Comparison of ENCODE assay signal across 15 cellular contexts in the genomic region with DNA sequence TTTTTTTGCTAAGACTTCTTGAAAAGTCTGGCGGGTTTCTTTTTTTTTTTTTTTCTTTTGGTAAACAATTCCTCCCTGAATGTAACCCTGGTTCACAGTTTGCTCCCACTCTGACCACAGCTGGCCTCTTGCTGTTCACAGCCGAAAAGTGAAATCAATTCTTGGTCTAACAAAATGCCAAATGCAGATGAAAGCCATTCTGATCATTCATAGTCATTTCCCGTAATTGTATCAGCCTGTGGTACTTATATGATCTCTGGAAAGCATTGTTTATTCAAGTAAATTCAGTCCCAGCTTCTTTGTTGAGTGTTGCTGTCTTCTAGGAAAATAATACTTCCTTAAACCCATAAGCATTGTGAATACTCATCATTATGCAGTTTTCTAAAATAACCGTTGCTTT.
DNase-seq lines count a peak whose midpoint lies in the region; ATAC-seq and TF ChIP-seq lines count a peak whose summit lies in the region.
"Had no signal": no experiment of that assay in that cellular context is flagged by ENCODE, and none has a peak within 500 bp of the region (broad histone marks: within the 10 kb centered on the region; RNA-seq: fewer than 3 reads in every experiment).

No MANE protein-coding gene starts in this region.

- H3K4me3 Mint-ChIP-seq in neural crest cell: peak overlapping the region; percentile 3
- no peak overlapping the region for H3K4me3 Mint-ChIP-seq in effector memory CD8-positive, alpha-beta T cell
- H3K4me3 Mint-ChIP-seq: activated naive CD4-positive, alpha-beta T cell treated with anti-CD3 and anti-CD28 coated beads, Interleukin-2, amount 10 ng/mL, durations not matched to agents 7 days and 5 days; dendritic cell treated with granulocyte-macrophage colony-stimulating factor and Interleukin-4, amounts not matched to agents 40 ng/mL and 50 ng/mL, for 4 days; memory B cell had no signal

- H3K4me1 Mint-ChIP-seq in neural crest cell: peaks cover 27% of the 10 kb centered on the region
- no peaks in the 10 kb centered on the region for H3K4me1 Mint-ChIP-seq in effector memory CD8-positive, alpha-beta T cell (ENCODE audit: low read depth in 2 of 2)
- H3K4me1 Mint-ChIP-seq: activated naive CD4-positive, alpha-beta T cell treated with anti-CD3 and anti-CD28 coated beads, Interleukin-2, amount 10 ng/mL, durations not matched to agents 7 days and 5 days; memory B cell had no signal

- intact Hi-C loops in body of pancreas (cut with DNase I): no loop called here

- WGBS in body of pancreas, 2 donors: 60 to 73% methylated on average over 4 of the region's 4 CpGs

- H3K27me3 Mint-ChIP-seq in neural crest cell (ENCODE audit: low read depth): no peaks in the 10 kb centered on the region
- H3K27me3 Mint-ChIP-seq in effector memory CD8-positive, alpha-beta T cell: no peaks in the 10 kb centered on the region
- H3K27me3 Mint-ChIP-seq: activated naive CD4-positive, alpha-beta T cell treated with anti-CD3 and anti-CD28 coated beads, Interleukin-2, amount 10 ng/mL, durations not matched to agents 7 days and 5 days; dendritic cell treated with granulocyte-macrophage colony-stimulating factor and Interleukin-4, amounts not matched to agents 40 ng/mL and 50 ng/mL, for 4 days; memory B cell had no signal

- no peaks in the 10 kb centered on the region for H3K9me3 Mint-ChIP-seq in neural crest cell
- no peaks in the 10 kb centered on the region for H3K9me3 Mint-ChIP-seq in effector memory CD8-positive, alpha-beta T cell
- H3K9me3 Mint-ChIP-seq: activated naive CD4-positive, alpha-beta T cell treated with anti-CD3 and anti-CD28 coated beads, Interleukin-2, amount 10 ng/mL, durations not matched to agents 7 days and 5 days; dendritic cell treated with granulocyte-macrophage colony-stimulating factor and Interleukin-4, amounts not matched to agents 40 ng/mL and 50 ng/mL, for 4 days; memory B cell had no signal

- CTCF ChIA-PET in BJ (lab: Yijun Ruan, JAX): no interaction called here

- H3K4me1 ChIP-seq in body of pancreas: no peaks in the 10 kb centered on the region
- H3K4me1 ChIP-seq: BLaER1 had no signal

- ATAC-seq in body of pancreas (no peak), GM19023 (IDR thresholded peaks at IDR 0.05; ENCODE audit: unreplicated experiment) (no peak)
- no peak for ATAC-seq in effector memory CD8-positive, alpha-beta T cell (replicated peaks)

- H3K27ac ChIP-seq in body of pancreas: no peak overlapping the region
- H3K27ac ChIP-seq: BLaER1 had no signal

- H3K9me3 ChIP-seq in body of pancreas: no peaks in the 10 kb centered on the region
- H3K9me3 ChIP-seq: BLaER1 had no signal

- H3K36me3 ChIP-seq in BJ (ENCODE audit: control insufficient read depth, insufficient read depth, low read length) (no peaks in the 10 kb centered on the region), body of pancreas (replicated peaks in 1 of 2; ENCODE audit: insufficient read depth in 1 of 2, low read depth in 2 of 2) (no peaks in the 10 kb centered on the region)
- H3K36me3 ChIP-seq: BLaER1 had no signal

- no peak for TF ChIP-seq POLR2A in body of pancreas (IDR thresholded peaks at IDR 0.05)

- H3K27me3 ChIP-seq in BJ (ENCODE audit: control insufficient read depth, insufficient read depth, low read length) (no peaks in the 10 kb centered on the region), body of pancreas (no peaks in the 10 kb centered on the region)
- H3K27me3 ChIP-seq: BLaER1 had no signal

- DNase-seq in BJ (ENCODE audit: low read depth) (no peak), NCI-H146 (lab: John Stamatoyannopoulos, UW) (peak; percentile 75), dermis blood vessel endothelial cell (peak; percentile 85), neural crest cell (ENCODE audit: low read depth, low spot score) (no peak), body of pancreas (no peak), GM19240 (ENCODE audit: insufficient read length, low spot score) (no peak)
- DNase-seq in effector memory CD8-positive, alpha-beta T cell: no peak
- DNase-seq: activated CD4-positive, alpha-beta T cell treated with anti-CD3 and anti-CD28 coated beads, Interleukin-2, amount 50 U/mL, for 1 hour; activated naive CD4-positive, alpha-beta T cell treated with anti-CD3 and anti-CD28 coated beads, Interleukin-2, amount 10 ng/mL, durations not matched to agents 7 days and 5 days; NCI-H1092; NCI-H82 had no signal

- H3K27ac Mint-ChIP-seq in neural crest cell (ENCODE audit: unreplicated experiment): peak overlapping the region; percentile 88
- no peak overlapping the region for H3K27ac Mint-ChIP-seq in effector memory CD8-positive, alpha-beta T cell
- H3K27ac Mint-ChIP-seq: activated naive CD4-positive, alpha-beta T cell treated with anti-CD3 and anti-CD28 coated beads, Interleukin-2, amount 10 ng/mL, durations not matched to agents 7 days and 5 days; dendritic cell treated with granulocyte-macrophage colony-stimulating factor and Interleukin-4, amounts not matched to agents 40 ng/mL and 50 ng/mL, for 4 days; memory B cell had no signal

- H3K36me3 Mint-ChIP-seq in neural crest cell (ENCODE audit: low read depth): no peaks in the 10 kb centered on the region
- no peaks in the 10 kb centered on the region for H3K36me3 Mint-ChIP-seq in effector memory CD8-positive, alpha-beta T cell (ENCODE audit: insufficient read depth)
- H3K36me3 Mint-ChIP-seq: activated naive CD4-positive, alpha-beta T cell treated with anti-CD3 and anti-CD28 coated beads, Interleukin-2, amount 10 ng/mL, durations not matched to agents 7 days and 5 days had no signal

- POLR2A ChIA-PET in BJ (lab: Charles Lee): no interaction called here

- TF ChIP-seq CTCF in BJ (IDR thresholded peaks at IDR 0.05; ENCODE audit: insufficient read depth, low read depth, low read length) (no peak), neural crest cell (conservative IDR thresholded peaks at IDR 0.05) (no peak), body of pancreas (IDR thresholded peaks at IDR 0.05) (no peak)

- H3K4me3 ChIP-seq in BJ (ENCODE audit: low read depth, low read length) (peak overlapping the region; percentile 8; the same call in 1 of the 2 replicates), body of pancreas (no peak overlapping the region)
- H3K4me3 ChIP-seq: BLaER1 had no signal

Comparison
In these comparisons a context has a peak if more than half of its experiments do, and no peak if none do; other contexts are left out.
1. DNase-seq: peak in NCI-H146 (single experiment) and dermis blood vessel endothelial cell (single experiment); none in BJ (single experiment), neural crest cell (single experiment), body of pancreas (0 of 4), GM19240 (single experiment) and effector memory CD8-positive, alpha-beta T cell (0 of 3).